1 cellular context compared by ENCODE assay signal in genomic region chr19:44891016-44891882, GRCh38.
TF ChIP-seq lines count a peak whose summit lies in the region.

TOMM40 (plus strand) TSS chr19:44891254; CDS start chr19:44891416, 162 bp downstream.

TF ChIP-seq in K562, 482 proteins besides CTCF, POLR2A, EP300 and RAD21 (continued from another document):
- TF ChIP-seq ID3 (CRISPR knock-in tag; IDR thresholded peaks at IDR 0.05) (no peak), ID3 (tag; IDR thresholded peaks at IDR 0.05) (0 out of 2 replicates have a peak, but pooled peaks have one; percentile 59), HDAC1 (IDR thresholded peaks at IDR 0.05) (peak in 1 of 2 experiments; percentile 81; a peak in 2 of 4 replicates), XRCC3 (IDR thresholded peaks at IDR 0.05) (no peak), SIN3B (IDR thresholded peaks at IDR 0.05; ENCODE audit: low read depth) (peak; percentile 93), ETV1 (tag; conservative IDR thresholded peaks at IDR 0.05; ENCODE audit: low read depth) (peak; percentile 52), TOE1 (IDR thresholded peaks at IDR 0.05; ENCODE audit: borderline replicate concordance) (no peak), TOE1 (CRISPR knock-in tag; IDR thresholded peaks at IDR 0.05; ENCODE audit: borderline replicate concordance, low read depth) (no peak), LARP7 (IDR thresholded peaks at IDR 0.05) (0 out of 2 replicates have a peak, but pooled peaks have one; percentile 25), NR2C2 (CRISPR knock-in tag; IDR thresholded peaks at IDR 0.05) (peak; percentile 93), NR2C2 (tag; IDR thresholded peaks at IDR 0.05) (peak; percentile 99), CC2D1A (IDR thresholded peaks at IDR 0.05) (no peak), GTF2F1 (IDR thresholded peaks at IDR 0.05; ENCODE audit: low read depth, low read length) (0 out of 2 replicates have a peak, but pooled peaks have one; percentile 40), KDM5B (IDR thresholded peaks at IDR 0.05; ENCODE audit: insufficient replicate concordance, low read depth, low read length) (peak; percentile 33), EP400 (IDR thresholded peaks at IDR 0.05) (peak; percentile 88; the same call in 1 of the 2 replicates), MXD1 (CRISPR knock-in tag; IDR thresholded peaks at IDR 0.05; ENCODE audit: borderline replicate concordance, poor library complexity, severe bottlenecking) (peak; percentile 94), MXI1 (IDR thresholded peaks at IDR 0.05; ENCODE audit: low read depth, low read length) (peak; percentile 57; the same call in 1 of the 2 replicates), SOX6 (IDR thresholded peaks at IDR 0.05) (no peak), TBP (optimal IDR thresholded peaks at IDR 0.05; ENCODE audit: low read depth, low read length) (peak; percentile 51), RBBP5 (IDR thresholded peaks at IDR 0.05; ENCODE audit: borderline replicate concordance, insufficient read depth, low read length, poor library complexity, severe bottlenecking) (peak; percentile 91), GMEB1 (CRISPR knock-in tag; IDR thresholded peaks at IDR 0.05) (peak; percentile 52; the same call in 1 of the 2 replicates), PHF20 (IDR thresholded peaks at IDR 0.05; ENCODE audit: partially characterized antibody) (peak; percentile 55), KLF1 (tag; IDR thresholded peaks at IDR 0.05) (0 out of 2 replicates have a peak, but pooled peaks have one; percentile 39), ZFPM2 (CRISPR knock-in tag; IDR thresholded peaks at IDR 0.05) (0 out of 2 replicates have a peak, but pooled peaks have one; percentile 70), PHF8 (IDR thresholded peaks at IDR 0.05; ENCODE audit: borderline replicate concordance, low read length) (peak; percentile 79; the same call in 1 of the 2 replicates), C11orf30 (IDR thresholded peaks at IDR 0.05; ENCODE audit: low read depth) (peak; percentile 83), CREM (IDR thresholded peaks at IDR 0.05; ENCODE audit: low read depth) (peak; percentile 84), CEBPZ (IDR thresholded peaks at IDR 0.05; ENCODE audit: borderline replicate concordance, low read depth, low read length) (peak; percentile 91), NR2C1 (IDR thresholded peaks at IDR 0.05) (peak; percentile 96), NR2C1 (tag; IDR thresholded peaks at IDR 0.05) (peak; percentile 71; the same call in 1 of the 2 replicates), ZNF76 (CRISPR knock-in tag; IDR thresholded peaks at IDR 0.05; ENCODE audit: borderline replicate concordance) (peak; percentile 7; the same call in 1 of the 2 replicates)
